In genomic region chr12:8867009-8867408, GRCh38 we compare ENCODE assay signal across 22 cellular contexts. TPM values are rescaled to one million over a fixed set of nuclear protein-coding genes. Genes with fewer than 3 reads are reported as not detected.
A peak's percentile ranks its signal among the peaks of the same experiment; 100 is the strongest.
DNase-seq lines count a peak whose midpoint lies in the region; ATAC-seq and TF ChIP-seq lines count a peak whose summit lies in the region.
"Had no signal": no experiment of that assay in that cellular context is flagged by ENCODE, and none has a peak within 500 bp of the region (broad histone marks: within the 10 kb centered on the region; RNA-seq: fewer than 3 reads in every experiment).

No MANE protein-coding gene starts in this region.

- H4K8ac ChIP-seq in mesenchymal stem cell (ENCODE audit: low read length): no peak overlapping the region

- no peak overlapping the region for H2AFZ ChIP-seq in mesenchymal stem cell (ENCODE audit: low read depth, low read length)
- H2AFZ ChIP-seq: GM23248 had no signal

- no peaks in the 10 kb centered on the region for H3K9me3 Mint-ChIP-seq in activated CD8-positive, alpha-beta memory T cell treated with anti-CD3 and anti-CD28 coated beads, Interleukin-2, amount 10 ng/mL, durations not matched to agents 7 days and 5 days (ENCODE audit: low read depth)
- H3K9me3 Mint-ChIP-seq: CD14-positive monocyte; CD4-positive, alpha-beta memory T cell; HFFc6 had no signal

- H3K14ac ChIP-seq in mesenchymal stem cell (ENCODE audit: low read length in 2 of 2): no peak overlapping the region

- H3K27me3 Mint-ChIP-seq in activated CD8-positive, alpha-beta memory T cell treated with anti-CD3 and anti-CD28 coated beads, Interleukin-2, amount 10 ng/mL, durations not matched to agents 7 days and 5 days: peaks cover 15% of the 10 kb centered on the region

- no peak overlapping the region for H2BK120ac ChIP-seq in mesenchymal stem cell (ENCODE audit: low read depth, low read length)

- no peak overlapping the region for H4K91ac ChIP-seq in mesenchymal stem cell (ENCODE audit: low read length)

- no peak overlapping the region for H3K23ac ChIP-seq in mesenchymal stem cell (ENCODE audit: low read length in 2 of 2)

- peak overlapping the region; percentile 16; the same call in 1 of the 2 replicates for H3K27ac ChIP-seq in VCaP
- no peak overlapping the region for H3K27ac ChIP-seq in mesenchymal stem cell (ENCODE audit: low read length, poor library complexity, severe bottlenecking)
- H3K27ac ChIP-seq: 22Rv1, BLaER1, GM23248 had no signal

- DNase-seq in activated CD8-positive, alpha-beta memory T cell treated with anti-CD3 and anti-CD28 coated beads, Interleukin-2, amount 10 ng/mL, durations not matched to agents 7 days and 5 days: no peak
- DNase-seq in activated CD8-positive, alpha-beta memory T cell treated with anti-CD3 and anti-CD28 coated beads for 24 hours: no peak
- DNase-seq in NOMO-1 treated with DMSO at 0.1 percent for 48 hours (lab: John Stamatoyannopoulos, UW; ENCODE audit: unreplicated experiment) (peak; percentile 38), mesenchymal stem cell (no peak), NCI-H510A (lab: John Stamatoyannopoulos, UW) (no peak)
- DNase-seq: CD4-positive, alpha-beta memory T cell; DMS153; DMS79; GF-D8; GM23248; HFFc6; IMR-90; KBM-7 had no signal

- H3K27me3 ChIP-seq in mesenchymal stem cell (ENCODE audit: control insufficient read depth in 1 of 2, insufficient read depth in 1 of 2, low read length in 2 of 2): no peaks in the 10 kb centered on the region
- H3K27me3 ChIP-seq: BLaER1 had no signal

- TF ChIP-seq CTCF in VCaP (conservative IDR thresholded peaks at IDR 0.05): no peak

- H3K4ac ChIP-seq in mesenchymal stem cell (ENCODE audit: low read depth in 1 of 2, low read length in 2 of 2): no peak overlapping the region

- peaks cover 9% of the 10 kb centered on the region for H3K4me1 Mint-ChIP-seq in activated CD8-positive, alpha-beta memory T cell treated with anti-CD3 and anti-CD28 coated beads, Interleukin-2, amount 10 ng/mL, durations not matched to agents 7 days and 5 days
- H3K4me1 Mint-ChIP-seq: CD14-positive monocyte; CD4-positive, alpha-beta memory T cell had no signal

- no peak overlapping the region for H3K18ac ChIP-seq in mesenchymal stem cell (ENCODE audit: low read depth in 1 of 2, low read length in 2 of 2)

- no peaks in the 10 kb centered on the region for H3K36me3 ChIP-seq in mesenchymal stem cell (ENCODE audit: control insufficient read depth in 1 of 2, insufficient read depth in 2 of 2, low read depth in 1 of 2, low read length in 2 of 2)
- H3K36me3 ChIP-seq: BLaER1, HAP-1 had no signal

- peak; percentile 53 for ATAC-seq in activated CD8-positive, alpha-beta memory T cell treated with anti-CD3 and anti-CD28 coated beads, Interleukin-2, amount 10 ng/mL, durations not matched to agents 7 days and 5 days
- ATAC-seq in HG03432 (IDR thresholded peaks at IDR 0.05; ENCODE audit: unreplicated experiment): no peak

- H3K36me3 Mint-ChIP-seq in activated CD8-positive, alpha-beta memory T cell treated with anti-CD3 and anti-CD28 coated beads, Interleukin-2, amount 10 ng/mL, durations not matched to agents 7 days and 5 days: no peaks in the 10 kb centered on the region
- H3K36me3 Mint-ChIP-seq: CD14-positive monocyte; CD4-positive, alpha-beta memory T cell had no signal

- no peak overlapping the region for H2BK12ac ChIP-seq in mesenchymal stem cell (ENCODE audit: low read length in 2 of 2)

- no peak overlapping the region for H3K9ac ChIP-seq in mesenchymal stem cell (ENCODE audit: low read length)
- H3K9ac ChIP-seq: BLaER1, GM23248 had no signal

- H2BK5ac ChIP-seq in mesenchymal stem cell (ENCODE audit: low read depth, low read length, poor library complexity, severe bottlenecking): no peak overlapping the region

- no peak overlapping the region for H3K4me2 ChIP-seq in mesenchymal stem cell (ENCODE audit: low read length, poor library complexity, severe bottlenecking)
- H3K4me2 ChIP-seq: BLaER1 had no signal

- no peak overlapping the region for H2AK5ac ChIP-seq in mesenchymal stem cell (ENCODE audit: low read length, severe bottlenecking)

- H3K4me3 Mint-ChIP-seq in activated CD8-positive, alpha-beta memory T cell treated with anti-CD3 and anti-CD28 coated beads, Interleukin-2, amount 10 ng/mL, durations not matched to agents 7 days and 5 days: no peak overlapping the region
- H3K4me3 Mint-ChIP-seq: CD14-positive monocyte; CD4-positive, alpha-beta memory T cell; HFFc6 had no signal

- no peak overlapping the region for H3K4me3 ChIP-seq in mesenchymal stem cell (ENCODE audit: insufficient read depth in 1 of 2, low read depth in 1 of 2, low read length in 2 of 2)
- H3K4me3 ChIP-seq: BLaER1, GM23248, HAP-1 had no signal

- no peaks in the 10 kb centered on the region for H3K4me1 ChIP-seq in mesenchymal stem cell (ENCODE audit: control insufficient read depth, insufficient read depth, low read depth, low read length)
- H3K4me1 ChIP-seq: BLaER1, HAP-1 had no signal

- no peaks in the 10 kb centered on the region for H3K9me3 ChIP-seq in mesenchymal stem cell (ENCODE audit: control insufficient read depth, low read length)
- H3K9me3 ChIP-seq: BLaER1, HAP-1 had no signal

- H2BK15ac ChIP-seq in mesenchymal stem cell (ENCODE audit: low read depth, poor library complexity, severe bottlenecking): no peak overlapping the region

- CTCF ChIA-PET in activated CD8-positive, alpha-beta memory T cell treated with anti-CD3 and anti-CD28 coated beads, Interleukin-2, amount 10 ng/mL, durations not matched to agents 7 days and 5 days (lab: Charles Lee): interaction anchor here (1.4 kb wide), 1 partner anchor 23 kb away, joined by 5 read pairs; no protein-coding TSS in a partner anchor

- no peaks in the 10 kb centered on the region for H3K79me1 ChIP-seq in mesenchymal stem cell (replicated peaks; ENCODE audit: low read length, poor library complexity, severe bottlenecking)

- no peak overlapping the region for H3K27ac Mint-ChIP-seq in activated CD8-positive, alpha-beta memory T cell treated with anti-CD3 and anti-CD28 coated beads, Interleukin-2, amount 10 ng/mL, durations not matched to agents 7 days and 5 days
- H3K27ac Mint-ChIP-seq: CD14-positive monocyte; CD4-positive, alpha-beta memory T cell; HFFc6 had no signal

RNA-seq across cellular contexts. Expression of gene A2ML1, which starts 44.6 kb away (rescaled TPM):
- not detected for total RNA-seq in activated CD8-positive, alpha-beta memory T cell treated with anti-CD3 and anti-CD28 coated beads, Interleukin-2, amount 10 ng/mL, durations not matched to agents 7 days and 5 days
- not detected for polyA plus RNA-seq in mesenchymal stem cell (2013, experiment 1 of 2)
- not detected for polyA plus RNA-seq in mesenchymal stem cell (2013, experiment 2 of 2)
- total RNA-seq: CD4-positive, alpha-beta memory T cell; Daoy; GM23248; H4; HFFc6; IMR-90 had no signal
- polyA plus RNA-seq: AG04450; CD14-positive monocyte; CD4-positive, alpha-beta memory T cell; GM23248; IMR-90 had no signal

RNA-seq across cellular contexts. Expression of gene PHC1, which starts 47.3 kb away (rescaled TPM):
- total RNA-seq in activated CD8-positive, alpha-beta memory T cell treated with anti-CD3 and anti-CD28 coated beads, Interleukin-2, amount 10 ng/mL, durations not matched to agents 7 days and 5 days: 1 to 10 TPM; 5.1 to 9.2 TPM
- 40.7 TPM for polyA plus RNA-seq in mesenchymal stem cell (2013, experiment 1 of 2)
- polyA plus RNA-seq in mesenchymal stem cell (2013, experiment 2 of 2): 40.7 TPM
